1 cellular context compared by ENCODE assay signal in genomic region chr2:214376631-214377624, GRCh38.
TF ChIP-seq lines count a peak whose summit lies in the region.

No MANE protein-coding gene starts in this region.

TF ChIP-seq in IMR-90, 13 proteins besides CTCF, POLR2A, EP300 and RAD21 (continued from another document):
- TF ChIP-seq RCOR1 (IDR thresholded peaks at IDR 0.05; ENCODE audit: insufficient replicate concordance, low read length) (no peak), CHD1 (IDR thresholded peaks at IDR 0.05; ENCODE audit: low read depth, low read length) (no peak), RFX5 (IDR thresholded peaks at IDR 0.05; ENCODE audit: low read depth, low read length) (no peak), ELK1 (IDR thresholded peaks at IDR 0.05; ENCODE audit: borderline replicate concordance, low read depth, low read length) (no peak), MAFK (IDR thresholded peaks at IDR 0.05; ENCODE audit: low read depth, low read length) (no peak), BHLHE40 (IDR thresholded peaks at IDR 0.05; ENCODE audit: low read depth, low read length) (no peak), SMC3 (IDR thresholded peaks at IDR 0.05; ENCODE audit: low read depth, low read length) (no peak), MAZ (IDR thresholded peaks at IDR 0.05; ENCODE audit: borderline replicate concordance, low read depth, low read length) (no peak), MXI1 (IDR thresholded peaks at IDR 0.05; ENCODE audit: borderline replicate concordance, low read depth, low read length) (no peak), NFE2L2 (IDR thresholded peaks at IDR 0.05; ENCODE audit: low read depth, low read length) (no peak), USF2 (IDR thresholded peaks at IDR 0.05; ENCODE audit: low read depth, low read length) (no peak)
